ENCODE assay signal across 1 cellular context in genomic region chr5:56851258-56851941, GRCh38.
TF ChIP-seq lines count a peak whose summit lies in the region.

No MANE protein-coding gene starts in this region.

TF ChIP-seq in IMR-90, 13 proteins besides CTCF, POLR2A, EP300 and RAD21 (continued from another document):
- TF ChIP-seq ELK1 (IDR thresholded peaks at IDR 0.05; ENCODE audit: borderline replicate concordance, low read depth, low read length) = no peak
- no peak for TF ChIP-seq FOS (IDR thresholded peaks at IDR 0.05; ENCODE audit: low read depth, low read length)
- no peak for TF ChIP-seq CHD1 (IDR thresholded peaks at IDR 0.05; ENCODE audit: low read depth, low read length)
- TF ChIP-seq SMC3 (IDR thresholded peaks at IDR 0.05; ENCODE audit: low read depth, low read length) = no peak
- TF ChIP-seq BHLHE40 (IDR thresholded peaks at IDR 0.05; ENCODE audit: low read depth, low read length) = no peak
- TF ChIP-seq NFE2L2 (IDR thresholded peaks at IDR 0.05; ENCODE audit: low read depth, low read length) = no peak
- no peak for TF ChIP-seq MAZ (IDR thresholded peaks at IDR 0.05; ENCODE audit: borderline replicate concordance, low read depth, low read length)
- no peak for TF ChIP-seq USF2 (IDR thresholded peaks at IDR 0.05; ENCODE audit: low read depth, low read length)
- no peak for TF ChIP-seq RCOR1 (IDR thresholded peaks at IDR 0.05; ENCODE audit: insufficient replicate concordance, low read length)
- no peak for TF ChIP-seq CEBPB (IDR thresholded peaks at IDR 0.05; ENCODE audit: low read depth, low read length)
- no peak for TF ChIP-seq MAFK (IDR thresholded peaks at IDR 0.05; ENCODE audit: low read depth, low read length)
